19 cellular contexts compared by ENCODE assay signal in the genomic region with DNA sequence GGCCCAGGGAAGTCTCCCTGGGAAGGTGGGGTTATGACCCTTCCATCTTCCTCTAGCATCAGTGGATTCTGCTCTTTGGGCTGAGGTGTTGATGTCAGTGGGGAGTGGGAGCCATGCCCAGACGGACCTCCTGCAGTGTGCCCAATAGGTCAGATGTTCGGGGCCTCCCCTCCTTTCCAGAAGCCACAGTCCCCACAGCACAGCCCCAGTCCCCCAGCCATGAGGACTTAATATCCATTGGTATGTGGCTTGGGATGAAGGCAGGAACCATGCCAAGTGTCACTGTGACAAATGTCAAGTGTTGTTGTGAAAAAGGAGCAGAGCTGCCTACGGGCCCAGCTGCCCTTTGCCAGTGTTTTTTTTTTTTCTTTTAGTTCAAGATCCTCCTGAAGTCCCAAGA. TPM values are rescaled to one million over a fixed set of nuclear protein-coding genes. Genes with fewer than 3 reads are reported as not detected.
DNase-seq lines count a peak whose midpoint lies in the region; ATAC-seq and TF ChIP-seq lines count a peak whose summit lies in the region.
"Had no signal": no experiment of that assay in that cellular context is flagged by ENCODE, and none has a peak within 500 bp of the region (broad histone marks: within the 10 kb centered on the region; RNA-seq: fewer than 3 reads in every experiment).

No MANE protein-coding gene starts in this region.

- no peaks in the 10 kb centered on the region for H3K9me3 ChIP-seq in psoas muscle
- no peaks in the 10 kb centered on the region for H3K9me3 ChIP-seq in vagina
- H3K9me3 ChIP-seq: HAP-1 had no signal

- H3K27ac ChIP-seq in psoas muscle (peak overlapping the region; percentile 16), vagina (peak overlapping the region; percentile 2)

- H3K4me3 Mint-ChIP-seq in activated T-cell treated with anti-CD3 and anti-CD28 coated beads, Interleukin-2, amount 50 U/mL, for 24 hours, result no peak overlapping the region
- no peak overlapping the region for H3K4me3 Mint-ChIP-seq in activated T-cell treated with anti-CD3 and anti-CD28 coated beads, Interleukin-2, amount 50 U/mL, for 72 hours
- H3K4me3 Mint-ChIP-seq in activated T-cell treated with anti-CD3 and anti-CD28 coated beads, Interleukin-2, amount 50 U/mL, for 4 hours, result no peak overlapping the region
- H3K4me3 Mint-ChIP-seq: activated naive CD8-positive, alpha-beta T cell treated with anti-CD3 and anti-CD28 coated beads, Interleukin-2, amount 50 U/mL, for 24 hours; B cell; stimulated activated naive CD8-positive, alpha-beta T cell treated with anti-CD3 and anti-CD28 coated beads, Interleukin-15, amount 100 ng/mL, for 72 hours; T-cell had no signal

- H3K4me3 ChIP-seq in psoas muscle (no peak overlapping the region), vagina (no peak overlapping the region)
- H3K4me3 ChIP-seq: HAP-1 had no signal

- H3K4me1 ChIP-seq in psoas muscle (peaks cover 15% of the 10 kb centered on the region), vagina (peaks cover 42% of the 10 kb centered on the region)
- H3K4me1 ChIP-seq: HAP-1 had no signal

- no peak for ATAC-seq in activated T-cell treated with anti-CD3 and anti-CD28 coated beads, Interleukin-2, amount 50 U/mL, for 72 hours (replicated peaks in 1 of 2)
- ATAC-seq in left cardiac atrium, result peak; percentile 5 to 23
- ATAC-seq in psoas muscle, result no peak
- ATAC-seq in activated T-cell treated with anti-CD3 and anti-CD28 coated beads, Interleukin-2, amount 50 U/mL, for 4 hours, result no peak
- ATAC-seq: activated naive CD8-positive, alpha-beta T cell treated with anti-CD3 and anti-CD28 coated beads, Interleukin-2, amount 50 U/mL, for 24 hours; stimulated activated naive CD8-positive, alpha-beta T cell treated with anti-CD3 and anti-CD28 coated beads, Interleukin-15, amount 100 ng/mL, for 72 hours; T-cell had no signal

- no peak for TF ChIP-seq POLR2A in vagina (IDR thresholded peaks at IDR 0.05)

- TF ChIP-seq CTCF in psoas muscle (IDR thresholded peaks at IDR 0.05) (no peak), vagina (IDR thresholded peaks at IDR 0.05) (no peak)

- H3K27me3 ChIP-seq in psoas muscle (ENCODE audit: insufficient read depth in 3 of 3, low read length in 2 of 3), result no peaks in the 10 kb centered on the region
- H3K27me3 ChIP-seq in vagina, result no peaks in the 10 kb centered on the region

- DNase-seq in activated T-cell treated with anti-CD3 and anti-CD28 coated beads, Interleukin-2, amount 50 U/mL, for 24 hours, result peak; percentile 16
- no peak for DNase-seq in activated T-cell treated with anti-CD3 and anti-CD28 coated beads, Interleukin-2, amount 50 U/mL, for 72 hours
- DNase-seq in left cardiac atrium (no peak), psoas muscle (no peak), vagina (ENCODE audit: extremely low spot score in 2 of 2) (no peak), NCI-H2227 treated with DMSO at 0.1 percent for 48 hours (lab: John Stamatoyannopoulos, UW) (no peak)
- no peak for DNase-seq in stimulated activated CD8-positive, alpha-beta memory T cell treated with anti-CD3 and anti-CD28 coated beads, Interleukin-4, amount 100 ng/mL, for 48 hours
- no peak for DNase-seq in activated T-cell treated with anti-CD3 and anti-CD28 coated beads, Interleukin-2, amount 50 U/mL, for 4 hours
- DNase-seq: 8988T; activated CD4-positive, alpha-beta T cell treated with anti-CD3 and anti-CD28 coated beads, Interleukin-2, amount 50 U/mL, for 48 hours; activated naive CD8-positive, alpha-beta T cell treated with anti-CD3 and anti-CD28 coated beads, Interleukin-2, amount 50 U/mL, for 24 hours; KG1; NCI-H2029; NCI-H510A; SHP77; stimulated activated naive CD8-positive, alpha-beta T cell treated with anti-CD3 and anti-CD28 coated beads, Interleukin-15, amount 100 ng/mL, for 72 hours; T-cell had no signal

- H3K36me3 ChIP-seq in psoas muscle (ENCODE audit: insufficient read depth in 1 of 2, low read depth in 1 of 2), result no peaks in the 10 kb centered on the region
- H3K36me3 ChIP-seq in vagina, result no peaks in the 10 kb centered on the region
- H3K36me3 ChIP-seq: HAP-1 had no signal

- intact Hi-C loops in left cardiac atrium (cut with DNase I), result no loop called here
- intact Hi-C loops in psoas muscle (cut with DNase I), result no loop called here
- intact Hi-C loops in vagina (cut with DNase I), result no loop called here

- no peaks in the 10 kb centered on the region for H3K4me1 Mint-ChIP-seq in activated T-cell treated with anti-CD3 and anti-CD28 coated beads, Interleukin-2, amount 50 U/mL, for 24 hours (ENCODE audit: low read depth)
- H3K4me1 Mint-ChIP-seq in activated T-cell treated with anti-CD3 and anti-CD28 coated beads, Interleukin-2, amount 50 U/mL, for 72 hours (ENCODE audit: low read depth), result no peaks in the 10 kb centered on the region
- H3K4me1 Mint-ChIP-seq in activated T-cell treated with anti-CD3 and anti-CD28 coated beads, Interleukin-2, amount 50 U/mL, for 4 hours (ENCODE audit: low read depth), result peaks cover 3% of the 10 kb centered on the region
- H3K4me1 Mint-ChIP-seq: activated naive CD8-positive, alpha-beta T cell treated with anti-CD3 and anti-CD28 coated beads, Interleukin-2, amount 50 U/mL, for 24 hours; B cell; stimulated activated naive CD8-positive, alpha-beta T cell treated with anti-CD3 and anti-CD28 coated beads, Interleukin-15, amount 100 ng/mL, for 72 hours had no signal

- H3K36me3 Mint-ChIP-seq in activated T-cell treated with anti-CD3 and anti-CD28 coated beads, Interleukin-2, amount 50 U/mL, for 24 hours (ENCODE audit: low read depth), result no peaks in the 10 kb centered on the region
- H3K36me3 Mint-ChIP-seq in activated T-cell treated with anti-CD3 and anti-CD28 coated beads, Interleukin-2, amount 50 U/mL, for 72 hours (ENCODE audit: insufficient read depth in 2 of 2), result no peaks in the 10 kb centered on the region
- H3K36me3 Mint-ChIP-seq in activated T-cell treated with anti-CD3 and anti-CD28 coated beads, Interleukin-2, amount 50 U/mL, for 4 hours (ENCODE audit: insufficient read depth), result no peaks in the 10 kb centered on the region
- H3K36me3 Mint-ChIP-seq: T-cell had no signal

- WGBS in psoas muscle, 3 donors, result 41 to 60% (median 47%) methylated on average over 3 of the region's 3 CpGs

- no peaks in the 10 kb centered on the region for H3K9me3 Mint-ChIP-seq in activated T-cell treated with anti-CD3 and anti-CD28 coated beads, Interleukin-2, amount 50 U/mL, for 24 hours
- H3K9me3 Mint-ChIP-seq in activated T-cell treated with anti-CD3 and anti-CD28 coated beads, Interleukin-2, amount 50 U/mL, for 72 hours, result no peaks in the 10 kb centered on the region
- no peaks in the 10 kb centered on the region for H3K9me3 Mint-ChIP-seq in activated T-cell treated with anti-CD3 and anti-CD28 coated beads, Interleukin-2, amount 50 U/mL, for 4 hours
- H3K9me3 Mint-ChIP-seq: activated naive CD8-positive, alpha-beta T cell treated with anti-CD3 and anti-CD28 coated beads, Interleukin-2, amount 50 U/mL, for 24 hours; stimulated activated naive CD8-positive, alpha-beta T cell treated with anti-CD3 and anti-CD28 coated beads, Interleukin-15, amount 100 ng/mL, for 72 hours; T-cell had no signal

- no peaks in the 10 kb centered on the region for H3K27me3 Mint-ChIP-seq in activated T-cell treated with anti-CD3 and anti-CD28 coated beads, Interleukin-2, amount 50 U/mL, for 24 hours
- H3K27me3 Mint-ChIP-seq in activated T-cell treated with anti-CD3 and anti-CD28 coated beads, Interleukin-2, amount 50 U/mL, for 72 hours (ENCODE audit: low read depth), result no peaks in the 10 kb centered on the region
- peaks cover 3% of the 10 kb centered on the region for H3K27me3 Mint-ChIP-seq in activated T-cell treated with anti-CD3 and anti-CD28 coated beads, Interleukin-2, amount 50 U/mL, for 4 hours (ENCODE audit: low read depth)
- H3K27me3 Mint-ChIP-seq: activated naive CD8-positive, alpha-beta T cell treated with anti-CD3 and anti-CD28 coated beads, Interleukin-2, amount 50 U/mL, for 24 hours; B cell; T-cell had no signal

- H3K27ac Mint-ChIP-seq in activated T-cell treated with anti-CD3 and anti-CD28 coated beads, Interleukin-2, amount 50 U/mL, for 24 hours, result no peak overlapping the region
- no peak overlapping the region for H3K27ac Mint-ChIP-seq in activated T-cell treated with anti-CD3 and anti-CD28 coated beads, Interleukin-2, amount 50 U/mL, for 72 hours
- H3K27ac Mint-ChIP-seq: activated naive CD8-positive, alpha-beta T cell treated with anti-CD3 and anti-CD28 coated beads, Interleukin-2, amount 50 U/mL, for 24 hours; B cell; stimulated activated naive CD8-positive, alpha-beta T cell treated with anti-CD3 and anti-CD28 coated beads, Interleukin-15, amount 100 ng/mL, for 72 hours had no signal

RNA-seq across cellular contexts. Expression of gene SEMA3G, which starts 12.3 kb away (rescaled TPM):
- total RNA-seq in activated T-cell treated with anti-CD3 and anti-CD28 coated beads, Interleukin-2, amount 50 U/mL, for 72 hours, result under 1 TPM; 0.16 to 0.36 TPM
- 10 to 100 TPM; 13.7 to 19.9 TPM for total RNA-seq in left cardiac atrium
- total RNA-seq in psoas muscle, result 10 to 100 TPM in 2 of 4 donors, 1 to 10 TPM in 2; 6.0 to 13.8 (median 9.5) TPM
- 1 to 10 TPM; 6.2 to 8.8 (median 6.5) TPM for polyA plus RNA-seq in psoas muscle
- 8.3 TPM for total RNA-seq in vagina
- total RNA-seq in activated T-cell treated with anti-CD3 and anti-CD28 coated beads, Interleukin-2, amount 50 U/mL, for 4 hours, result under 1 TPM; 0.05 to 0.24 (median 0.08) TPM

RNA-seq across cellular contexts. Expression of gene TNNC1, which starts 21.2 kb away (rescaled TPM):
- 10 to 100 TPM; 10.8 to 14.4 TPM for total RNA-seq in activated T-cell treated with anti-CD3 and anti-CD28 coated beads, Interleukin-2, amount 50 U/mL, for 72 hours
- total RNA-seq in left cardiac atrium (1,000 to 10,000 TPM; 2,841 to 3,233 TPM), psoas muscle (1,000 to 10,000 TPM; 5,645 to 6,422 (median 6,257) TPM), vagina (1.7 TPM)
- polyA plus RNA-seq in psoas muscle, result 1,000 to 10,000 TPM; 4,153 to 7,172 (median 6,558) TPM
- total RNA-seq in activated T-cell treated with anti-CD3 and anti-CD28 coated beads, Interleukin-2, amount 50 U/mL, for 4 hours, result 1 to 10 TPM in 2 of 3 donors, under 1 TPM in 1; 0.46 to 1.4 (median 1.1) TPM

RNA-seq across cellular contexts. Expression of gene PHF7, which starts 22.2 kb away (rescaled TPM):
- total RNA-seq in activated T-cell treated with anti-CD3 and anti-CD28 coated beads, Interleukin-2, amount 50 U/mL, for 72 hours, result 10 to 100 TPM; 27.3 to 29.0 TPM
- total RNA-seq in left cardiac atrium (10 to 100 TPM; 13.1 to 16.0 TPM), psoas muscle (10 to 100 TPM in 1 of 4 donors, 1 to 10 TPM in 3; 4.2 to 15.5 (median 7.3) TPM), vagina (13.5 TPM)
- polyA plus RNA-seq in psoas muscle, result 10 to 100 TPM in 1 of 3 donors, 1 to 10 TPM in 2; 4.2 to 13.4 (median 4.6) TPM
- total RNA-seq in activated T-cell treated with anti-CD3 and anti-CD28 coated beads, Interleukin-2, amount 50 U/mL, for 4 hours, result 1 to 10 TPM; 3.6 to 5.0 (median 4.8) TPM

RNA-seq across cellular contexts. Expression of gene NISCH, which starts 22.8 kb away (rescaled TPM):
- total RNA-seq in activated T-cell treated with anti-CD3 and anti-CD28 coated beads, Interleukin-2, amount 50 U/mL, for 72 hours, result 10 to 100 TPM; 80.2 to 81.7 TPM
- total RNA-seq in left cardiac atrium, result 10 to 100 TPM; 45.9 to 49.0 TPM
- 10 to 100 TPM; 16.7 to 33.4 (median 28.1) TPM for total RNA-seq in psoas muscle
- 10 to 100 TPM; 14.3 to 28.8 (median 15.8) TPM for polyA plus RNA-seq in psoas muscle
- total RNA-seq in vagina, result 103 TPM
- total RNA-seq in activated T-cell treated with anti-CD3 and anti-CD28 coated beads, Interleukin-2, amount 50 U/mL, for 4 hours, result 10 to 100 TPM; 60.2 to 69.1 (median 67.9) TPM

RNA-seq across cellular contexts. Expression of gene BAP1, which starts 22.8 kb away (rescaled TPM):
- total RNA-seq in activated T-cell treated with anti-CD3 and anti-CD28 coated beads, Interleukin-2, amount 50 U/mL, for 72 hours, result 100 to 1,000 TPM in 1 of 2 donors, 10 to 100 TPM in 1; 98.6 to 103 TPM
- total RNA-seq in left cardiac atrium (10 to 100 TPM; 52.6 to 62.4 TPM), psoas muscle (10 to 100 TPM; 61.1 to 78.1 (median 70.7) TPM), vagina (68.0 TPM)
- 100 to 1,000 TPM in 1 of 3 donors, 10 to 100 TPM in 2; 65.7 to 104 (median 78.9) TPM for polyA plus RNA-seq in psoas muscle
- 100 to 1,000 TPM; 117 to 130 (median 127) TPM for total RNA-seq in activated T-cell treated with anti-CD3 and anti-CD28 coated beads, Interleukin-2, amount 50 U/mL, for 4 hours

Comparison
In these comparisons a context has a peak if more than half of its experiments do, and no peak if none do; other contexts are left out.
1. ATAC-seq: peak in left cardiac atrium (2 of 2); none in activated T-cell treated with anti-CD3 and anti-CD28 coated beads, Interleukin-2, amount 50 U/mL, for 72 hours (0 of 2), psoas muscle (0 of 4) and activated T-cell treated with anti-CD3 and anti-CD28 coated beads, Interleukin-2, amount 50 U/mL, for 4 hours (0 of 2).
2. RNA of gene TNNC1, which starts 21.2 kb away (total RNA-seq): 5,645 to 6,422 TPM in psoas muscle and 2,841 to 3,233 TPM in left cardiac atrium; 10.8 to 14.4 TPM in activated T-cell treated with anti-CD3 and anti-CD28 coated beads, Interleukin-2, amount 50 U/mL, for 72 hours, 1.7 TPM in vagina (single experiment) and 0.46 to 1.4 TPM in activated T-cell treated with anti-CD3 and anti-CD28 coated beads, Interleukin-2, amount 50 U/mL, for 4 hours; every median in the first group is over 100 times any median in the second.